Comparison of ENCODE assay signal across 8 cellular contexts in genomic region chr5:74481357-74481756, GRCh38.
DNase-seq lines count a peak whose midpoint lies in the region; ATAC-seq and TF ChIP-seq lines count a peak whose summit lies in the region.
"Not testable (repeated sequence)": the region's sequence is repeated elsewhere in the genome, so short reads cannot be mapped to it uniquely, and the experiment has no call there.

No MANE protein-coding gene starts in this region.

- H3K36me3 ChIP-seq in neural cell (ENCODE audit: insufficient read depth, low read length), result not testable (repeated sequence)

- H3K4me3 ChIP-seq in neural cell (ENCODE audit: low read length), result not testable (repeated sequence)

- CTCF ChIA-PET in GM10248 (lab: Yijun Ruan, JAX), result not testable (repeated sequence)

- H2AFZ ChIP-seq in neural cell (ENCODE audit: low read depth, low read length), result not testable (repeated sequence)

- not testable (repeated sequence) for H3K9me2 ChIP-seq in neural cell (ENCODE audit: insufficient read depth, low read length)

- POLR2A ChIA-PET in GM10248 (lab: Yijun Ruan, JAX), result not testable (repeated sequence)

- H3K4me2 ChIP-seq in neural cell (ENCODE audit: low read length), result not testable (repeated sequence)

- H4K20me1 ChIP-seq in neural cell (ENCODE audit: insufficient read depth), result not testable (repeated sequence)

- ATAC-seq in GM18867 (IDR thresholded peaks at IDR 0.05; ENCODE audit: unreplicated experiment) (peak; percentile 89), GM19463 (IDR thresholded peaks at IDR 0.05; ENCODE audit: unreplicated experiment) (peak; percentile 75), HG02623 (IDR thresholded peaks at IDR 0.05; ENCODE audit: unreplicated experiment) (peak; percentile 70), HG03139 (IDR thresholded peaks at IDR 0.05; ENCODE audit: unreplicated experiment) (peak; percentile 76)

- H3K9ac ChIP-seq in neural cell (ENCODE audit: low read length), result not testable (repeated sequence)

- TF ChIP-seq RAD21 in neural cell (conservative IDR thresholded peaks at IDR 0.05), result peak; percentile 17

- H3K9me3 ChIP-seq in neural cell (ENCODE audit: low read length), result not testable (repeated sequence)

- peak overlapping the region; percentile 52 for H3K27ac ChIP-seq in neural cell (ENCODE audit: low read length)

- TF ChIP-seq CTCF in GM10248 (IDR thresholded peaks at IDR 0.05; ENCODE audit: control extremely low read depth, extremely low read depth, low read depth, missing control alignments); neural cell (IDR thresholded peaks at IDR 0.05; ENCODE audit: poor library complexity, severe bottlenecking): not testable (repeated sequence)

- peak; percentile 55 for TF ChIP-seq EP300 in neural cell (conservative IDR thresholded peaks at IDR 0.05; ENCODE audit: poor library complexity, severe bottlenecking)

- DNase-seq in GM10248 (ENCODE audit: extremely low spot score) (peak; percentile 23), NCI-H1417 (lab: John Stamatoyannopoulos, UW) (peak in 2 of 3 experiments; percentile 19 to 22), amniotic epithelial cell (ENCODE audit: low read depth) (peak; percentile 8)

- not testable (repeated sequence) for H3K79me2 ChIP-seq in neural cell (replicated peaks; ENCODE audit: insufficient read depth, low read length)

- H3K27me3 ChIP-seq in neural cell (ENCODE audit: insufficient read depth, low read depth, low read length), result not testable (repeated sequence)

- H3F3A ChIP-seq in neural cell (ENCODE audit: insufficient read depth, low read length, poor library complexity, severe bottlenecking), result not testable (repeated sequence)

TF ChIP-seq in neural cell, 6 proteins besides CTCF, POLR2A, EP300 and RAD21:
- peak; percentile 12 for TF ChIP-seq SMC3 (conservative IDR thresholded peaks at IDR 0.05; ENCODE audit: poor library complexity)
